ENCODE assay signal across 11 cellular contexts in the genomic region with DNA sequence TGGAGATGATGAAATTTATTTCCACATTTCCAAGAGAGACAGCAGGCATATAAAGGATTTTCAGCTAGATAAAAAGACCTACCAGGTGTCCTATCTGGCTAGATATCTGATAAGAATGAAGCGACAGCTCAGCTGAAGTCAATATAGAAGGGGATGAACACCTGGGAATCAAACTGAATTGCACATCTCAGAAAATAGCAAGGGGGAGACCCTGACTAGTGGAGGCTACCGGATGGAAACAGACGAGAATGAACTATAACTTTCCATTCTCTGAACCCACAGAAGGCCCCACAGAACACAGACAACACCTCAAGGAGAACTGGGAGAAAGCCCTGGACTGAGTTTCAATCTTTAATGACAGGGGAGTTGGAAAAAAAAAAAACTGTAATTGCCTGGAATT. TPM values are rescaled to one million over a fixed set of nuclear protein-coding genes. Genes with fewer than 3 reads are reported as not detected.
A peak's percentile ranks its signal among the peaks of the same experiment; 100 is the strongest.
DNase-seq lines count a peak whose midpoint lies in the region; ATAC-seq, FAIRE-seq and TF ChIP-seq lines count a peak whose summit lies in the region.
"Had no signal": no experiment of that assay in that cellular context is flagged by ENCODE, and none has a peak within 500 bp of the region (broad histone marks: within the 10 kb centered on the region; RNA-seq: fewer than 3 reads in every experiment).

No MANE protein-coding gene starts in this region.

- H3K4me3 Mint-ChIP-seq in astrocyte (ENCODE audit: unreplicated experiment) = no peak overlapping the region

- H3K27ac ChIP-seq in BLaER1 treated with 17β-estradiol and CSF1 and Interleukin-3, amounts not matched to agents 10 nM and 100 nM = peak overlapping the region; percentile 5 to 80 (median 73); a peak in 20 of 22 replicates
- H3K27ac ChIP-seq in astrocyte (ENCODE audit: low read depth, low read length) = no peak overlapping the region
- no peak overlapping the region for H3K27ac ChIP-seq in colonic mucosa
- no peak overlapping the region for H3K27ac ChIP-seq in thyroid gland
- no peak overlapping the region for H3K27ac ChIP-seq in ovary

- ATAC-seq in GM19035 (IDR thresholded peaks at IDR 0.05; ENCODE audit: unreplicated experiment) (peak; percentile 35), HG03196 (IDR thresholded peaks at IDR 0.05; ENCODE audit: unreplicated experiment) (peak; percentile 41)
- ATAC-seq: left colon had no signal

- TF ChIP-seq EP300 in ovary (IDR thresholded peaks at IDR 0.05) = no peak

- H3K9ac ChIP-seq in BLaER1 treated with 17β-estradiol and CSF1 and Interleukin-3, amounts not matched to agents 10 nM and 100 nM = peak overlapping the region; percentile 8 to 73 (median 53); a peak in 16 of 22 replicates
- H3K9ac ChIP-seq in astrocyte (ENCODE audit: low read length) (no peak overlapping the region), colonic mucosa (ENCODE audit: low read depth in 2 of 2, low read length in 2 of 2) (no peak overlapping the region)

- H3K4me1 Mint-ChIP-seq in astrocyte (ENCODE audit: low read depth, unreplicated experiment) = peaks cover 8% of the 10 kb centered on the region

- H3K4me1 ChIP-seq in BLaER1 treated with 17β-estradiol and CSF1 and Interleukin-3, amounts not matched to agents 10 nM and 100 nM = peaks cover 16 to 21% (median 20%) of the 10 kb centered on the region in 10 experiments
- no peaks in the 10 kb centered on the region for H3K4me1 ChIP-seq in astrocyte (ENCODE audit: insufficient read depth, low read length)
- no peaks in the 10 kb centered on the region for H3K4me1 ChIP-seq in colonic mucosa
- H3K4me1 ChIP-seq in thyroid gland = no peaks in the 10 kb centered on the region
- H3K4me1 ChIP-seq in ovary (ENCODE audit: insufficient read depth) = no peaks in the 10 kb centered on the region

- H3K27me3 ChIP-seq in BLaER1 treated with 17β-estradiol and CSF1 and Interleukin-3, amounts not matched to agents 10 nM and 100 nM = no peaks in the 10 kb centered on the region
- no peaks in the 10 kb centered on the region for H3K27me3 ChIP-seq in astrocyte (ENCODE audit: insufficient read depth, low read length)
- no peaks in the 10 kb centered on the region for H3K27me3 ChIP-seq in colonic mucosa
- H3K27me3 ChIP-seq in thyroid gland = no peaks in the 10 kb centered on the region
- H3K27me3 ChIP-seq in ovary = no peaks in the 10 kb centered on the region

- TF ChIP-seq CTCF in astrocyte (IDR thresholded peaks at IDR 0.05; ENCODE audit: insufficient read depth, low read depth, low read length) (no peak), colonic mucosa (IDR thresholded peaks at IDR 0.05) (no peak), thyroid gland (IDR thresholded peaks at IDR 0.05) (no peak), ovary (IDR thresholded peaks at IDR 0.05) (no peak)

- 79 to 87% methylated on average over 3 of the region's 3 CpGs for WGBS in thyroid gland, 2 donors
- 81 to 86% (median 83%) methylated on average over 3 of the region's 3 CpGs for WGBS in ovary, 3 donors

- no peaks in the 10 kb centered on the region for H3K9me3 Mint-ChIP-seq in astrocyte (ENCODE audit: unreplicated experiment)

- H3K4me2 ChIP-seq in BLaER1 treated with 17β-estradiol and CSF1 and Interleukin-3, amounts not matched to agents 10 nM and 100 nM = peak overlapping the region; percentile 57 to 92 (median 75)
- H3K4me2 ChIP-seq in astrocyte (ENCODE audit: low read length) = peak overlapping the region; percentile 3

- H3K36me3 Mint-ChIP-seq in astrocyte (ENCODE audit: low read depth, unreplicated experiment) = peaks cover 11% of the 10 kb centered on the region

- no peak for FAIRE-seq in astrocyte (lab: Jason Lieb, UNC)

- H3K9me3 ChIP-seq in BLaER1 treated with 17β-estradiol and CSF1 and Interleukin-3, amounts not matched to agents 10 nM and 100 nM (replicated peaks in 1 of 11) = no peaks in the 10 kb centered on the region
- H3K9me3 ChIP-seq in astrocyte (ENCODE audit: insufficient read depth, low read depth, low read length) (no peaks in the 10 kb centered on the region), colonic mucosa (no peaks in the 10 kb centered on the region), thyroid gland (no peaks in the 10 kb centered on the region), ovary (no peaks in the 10 kb centered on the region)

- H2AFZ ChIP-seq in astrocyte (ENCODE audit: low read depth, low read length) = no peak overlapping the region

- no peaks in the 10 kb centered on the region for H3K79me2 ChIP-seq in astrocyte (ENCODE audit: insufficient read depth, low read length)

- peaks cover 11 to 79% (median 43%) of the 10 kb centered on the region in 11 experiments for H3K36me3 ChIP-seq in BLaER1 treated with 17β-estradiol and CSF1 and Interleukin-3, amounts not matched to agents 10 nM and 100 nM
- H3K36me3 ChIP-seq in astrocyte (ENCODE audit: insufficient read depth, low read length) (peaks cover 16% of the 10 kb centered on the region), colonic mucosa (no peaks in the 10 kb centered on the region), thyroid gland (peaks cover 10 to 18% of the 10 kb centered on the region in 2 donors), ovary (no peaks in the 10 kb centered on the region)

- intact Hi-C loops in colonic mucosa (cut with DNase I) (no loop called here), thyroid gland (cut with DNase I) (no loop called here), ovary (cut with DNase I) (no loop called here)

- TF ChIP-seq POLR2A in thyroid gland (IDR thresholded peaks at IDR 0.05) (no peak), ovary (IDR thresholded peaks at IDR 0.05) (no peak)

- DNase-seq in astrocyte (ENCODE audit: low read depth) (no peak), colonic mucosa (no peak), HuH-7.5 (ENCODE audit: low spot score) (no peak), thyroid gland (no peak), ovary (no peak)
- DNase-seq: KG1, left colon, trophoblast cell had no signal

- no peaks in the 10 kb centered on the region for H3K27me3 Mint-ChIP-seq in astrocyte (ENCODE audit: low read depth, unreplicated experiment)

- H4K20me1 ChIP-seq in BLaER1 treated with 17β-estradiol and CSF1 and Interleukin-3, amounts not matched to agents 10 nM and 100 nM = no peaks in the 10 kb centered on the region
- no peaks in the 10 kb centered on the region for H4K20me1 ChIP-seq in astrocyte (ENCODE audit: insufficient read depth, low read length)

- H3K4me3 ChIP-seq in BLaER1 treated with 17β-estradiol and CSF1 and Interleukin-3, amounts not matched to agents 10 nM and 100 nM = peak overlapping the region in 7 of 10 experiments; percentile 14 to 56 (median 33); a peak in 10 of 20 replicates
- H3K4me3 ChIP-seq in astrocyte (ENCODE audit: insufficient read depth, low read depth, low read length) = no peak overlapping the region
- no peak overlapping the region for H3K4me3 ChIP-seq in colonic mucosa
- no peak overlapping the region for H3K4me3 ChIP-seq in thyroid gland (replicated peaks in 1 of 3)
- no peak overlapping the region for H3K4me3 ChIP-seq in ovary

- H3K27ac Mint-ChIP-seq in astrocyte (ENCODE audit: unreplicated experiment) = no peak overlapping the region

RNA-seq across cellular contexts. Expression of a gene that starts 51.1 kb away (rescaled TPM):
- total RNA-seq in astrocyte = 21.4 and 21.8 TPM in 2 replicates
- 1 to 10 TPM; 6.4 to 8.4 TPM for total RNA-seq in colonic mucosa
- 10 to 100 TPM; 53.9 to 81.7 (median 62.9) TPM for total RNA-seq in thyroid gland
- total RNA-seq in ovary = 10 to 100 TPM; 18.9 to 39.2 (median 23.7) TPM
- polyA plus RNA-seq in ovary = 10 to 100 TPM in 1 of 2 donors, 1 to 10 TPM in 1; 5.4 to 10.8 TPM

Comparison
In these comparisons a context has a peak if more than half of its experiments do, and no peak if none do; other contexts are left out.
1. H3K27ac ChIP-seq: peak in BLaER1 treated with 17β-estradiol and CSF1 and Interleukin-3, amounts not matched to agents 10 nM and 100 nM (11 of 11); none in astrocyte (single experiment), colonic mucosa (single experiment), thyroid gland (0 of 3) and ovary (0 of 2).
2. H3K4me3 ChIP-seq: peak in BLaER1 treated with 17β-estradiol and CSF1 and Interleukin-3, amounts not matched to agents 10 nM and 100 nM (7 of 10); none in astrocyte (single experiment), colonic mucosa (single experiment), thyroid gland (0 of 3) and ovary (single experiment).
3. H3K9ac ChIP-seq: peak in BLaER1 treated with 17β-estradiol and CSF1 and Interleukin-3, amounts not matched to agents 10 nM and 100 nM (11 of 11); none in astrocyte (single experiment) and colonic mucosa (0 of 2).